ENCODE assay signal across 21 cellular contexts in genomic region chr1:201344206-201345080, GRCh38. TPM values are rescaled to one million over a fixed set of nuclear protein-coding genes. Genes with fewer than 3 reads are reported as not detected.
"Had no signal": no experiment of that assay in that cellular context is flagged by ENCODE, and none has a peak within 500 bp of the region (broad histone marks: within the 10 kb centered on the region; RNA-seq: fewer than 3 reads in every experiment).

No MANE protein-coding gene starts in this region.

- DNase-seq: activated CD4-positive, alpha-beta T cell treated with anti-CD3 and anti-CD28 coated beads, Interleukin-2, amount 10 ng/mL, durations not matched to agents 24 days and 14 days; activated CD8-positive, alpha-beta T cell treated with anti-CD3 and anti-CD28 coated beads for 36 hours; activated naive CD4-positive, alpha-beta T cell treated with anti-CD3 and anti-CD28 coated beads, Interleukin-2, amount 10 ng/mL, durations not matched to agents 7 days and 5 days; activated T-cell treated with anti-CD3 and anti-CD28 coated beads, Interleukin-2, amount 50 U/mL, for 24 hours; effector CD8-positive, alpha-beta T cell; head of caudate nucleus; mesenchymal stem cell; mucosa of descending colon; naive B cell; stimulated activated naive B cell treated with anti-CD40 and anti-IgM and Interleukin-4, amounts not matched to agents 10 μg/mL and 1 μg/mL and 100 μg/mL, for 72 hours; uterus had no signal

- H3K4me3 ChIP-seq: ascending aorta, breast epithelium, mucosa of descending colon, pancreas, uterus had no signal

- H3K36me3 Mint-ChIP-seq: activated naive CD4-positive, alpha-beta T cell treated with anti-CD3 and anti-CD28 coated beads, Interleukin-2, amount 10 ng/mL, durations not matched to agents 7 days and 5 days; naive B cell; stimulated activated naive B cell treated with anti-CD40 and anti-IgM and Interleukin-4, amounts not matched to agents 10 μg/mL and 1 μg/mL and 100 μg/mL, for 72 hours had no signal

- H3K4me3 Mint-ChIP-seq: activated CD4-positive, alpha-beta T cell treated with anti-CD3 and anti-CD28 coated beads, Interleukin-2, amount 10 ng/mL, durations not matched to agents 24 days and 14 days; activated CD8-positive, alpha-beta T cell treated with anti-CD3 and anti-CD28 coated beads for 36 hours; activated naive CD4-positive, alpha-beta T cell treated with anti-CD3 and anti-CD28 coated beads, Interleukin-2, amount 10 ng/mL, durations not matched to agents 7 days and 5 days; activated T-cell treated with anti-CD3 and anti-CD28 coated beads, Interleukin-2, amount 50 U/mL, for 24 hours; dendritic cell treated with granulocyte-macrophage colony-stimulating factor and Interleukin-4, amounts not matched to agents 40 ng/mL and 50 ng/mL, for 4 days; naive B cell; stimulated activated naive B cell treated with anti-CD40 and anti-IgM and Interleukin-4, amounts not matched to agents 10 μg/mL and 1 μg/mL and 100 μg/mL, for 72 hours had no signal

- H3K9me3 ChIP-seq: ascending aorta, breast epithelium, mucosa of descending colon, neutrophil, pancreas, uterus had no signal

- H3K27ac Mint-ChIP-seq: activated CD4-positive, alpha-beta T cell treated with anti-CD3 and anti-CD28 coated beads, Interleukin-2, amount 10 ng/mL, durations not matched to agents 24 days and 14 days; activated CD8-positive, alpha-beta T cell treated with anti-CD3 and anti-CD28 coated beads for 36 hours; activated naive CD4-positive, alpha-beta T cell treated with anti-CD3 and anti-CD28 coated beads, Interleukin-2, amount 10 ng/mL, durations not matched to agents 7 days and 5 days; activated T-cell treated with anti-CD3 and anti-CD28 coated beads, Interleukin-2, amount 50 U/mL, for 24 hours; dendritic cell treated with granulocyte-macrophage colony-stimulating factor and Interleukin-4, amounts not matched to agents 40 ng/mL and 50 ng/mL, for 4 days; naive B cell; stimulated activated naive B cell treated with anti-CD40 and anti-IgM and Interleukin-4, amounts not matched to agents 10 μg/mL and 1 μg/mL and 100 μg/mL, for 72 hours had no signal

- ATAC-seq: activated CD8-positive, alpha-beta T cell treated with anti-CD3 and anti-CD28 coated beads for 36 hours; mucosa of descending colon; pancreas; sciatic nerve; stimulated activated naive B cell treated with anti-CD40 and anti-IgM and Interleukin-4, amounts not matched to agents 10 μg/mL and 1 μg/mL and 100 μg/mL, for 72 hours had no signal

- H3K27me3 ChIP-seq: ascending aorta, breast epithelium, pancreas, uterus had no signal

- H3K36me3 ChIP-seq: ascending aorta, breast epithelium, neutrophil, pancreas, uterus had no signal

- H3K9me3 Mint-ChIP-seq: activated CD4-positive, alpha-beta T cell treated with anti-CD3 and anti-CD28 coated beads, Interleukin-2, amount 10 ng/mL, durations not matched to agents 24 days and 14 days; activated naive CD4-positive, alpha-beta T cell treated with anti-CD3 and anti-CD28 coated beads, Interleukin-2, amount 10 ng/mL, durations not matched to agents 7 days and 5 days; activated T-cell treated with anti-CD3 and anti-CD28 coated beads, Interleukin-2, amount 50 U/mL, for 24 hours; dendritic cell treated with granulocyte-macrophage colony-stimulating factor and Interleukin-4, amounts not matched to agents 40 ng/mL and 50 ng/mL, for 4 days had no signal

- H3K4me1 ChIP-seq: ascending aorta, breast epithelium, pancreas, uterus had no signal

- H3K4me1 Mint-ChIP-seq: activated CD4-positive, alpha-beta T cell treated with anti-CD3 and anti-CD28 coated beads, Interleukin-2, amount 10 ng/mL, durations not matched to agents 24 days and 14 days; activated naive CD4-positive, alpha-beta T cell treated with anti-CD3 and anti-CD28 coated beads, Interleukin-2, amount 10 ng/mL, durations not matched to agents 7 days and 5 days had no signal

- H3K27ac ChIP-seq: ascending aorta, breast epithelium, neutrophil, pancreas, uterus had no signal

RNA-seq across cellular contexts. Expression of gene TNNT2, which starts 33.0 kb away (rescaled TPM):
- total RNA-seq: activated CD4-positive, alpha-beta T cell treated with anti-CD3 and anti-CD28 coated beads, Interleukin-2, amount 10 ng/mL, durations not matched to agents 24 days and 14 days; activated CD8-positive, alpha-beta T cell treated with anti-CD3 and anti-CD28 coated beads for 36 hours; ascending aorta; cerebellum; endothelial cell of umbilical vein; frontal cortex; T-helper 1 cell treated with Interleukin-12 subunit alpha and Interleukin-12 subunit beta and Interleukin-4 antibody, amounts not matched to agents 30 ng/mL and 1 ng/mL, for 36 hours had no signal
- polyA plus RNA-seq: endothelial cell of umbilical vein had no signal

RNA-seq across cellular contexts. Expression of gene LAD1, which starts 54.7 kb away (rescaled TPM):
- total RNA-seq: activated CD4-positive, alpha-beta T cell treated with anti-CD3 and anti-CD28 coated beads, Interleukin-2, amount 10 ng/mL, durations not matched to agents 24 days and 14 days; activated CD8-positive, alpha-beta T cell treated with anti-CD3 and anti-CD28 coated beads for 36 hours; cerebellum; endothelial cell of umbilical vein; frontal cortex; T-helper 1 cell treated with Interleukin-12 subunit alpha and Interleukin-12 subunit beta and Interleukin-4 antibody, amounts not matched to agents 30 ng/mL and 1 ng/mL, for 36 hours had no signal
- polyA plus RNA-seq: endothelial cell of umbilical vein had no signal
